ENCODE assay signal across 8 cellular contexts in the genomic region with DNA sequence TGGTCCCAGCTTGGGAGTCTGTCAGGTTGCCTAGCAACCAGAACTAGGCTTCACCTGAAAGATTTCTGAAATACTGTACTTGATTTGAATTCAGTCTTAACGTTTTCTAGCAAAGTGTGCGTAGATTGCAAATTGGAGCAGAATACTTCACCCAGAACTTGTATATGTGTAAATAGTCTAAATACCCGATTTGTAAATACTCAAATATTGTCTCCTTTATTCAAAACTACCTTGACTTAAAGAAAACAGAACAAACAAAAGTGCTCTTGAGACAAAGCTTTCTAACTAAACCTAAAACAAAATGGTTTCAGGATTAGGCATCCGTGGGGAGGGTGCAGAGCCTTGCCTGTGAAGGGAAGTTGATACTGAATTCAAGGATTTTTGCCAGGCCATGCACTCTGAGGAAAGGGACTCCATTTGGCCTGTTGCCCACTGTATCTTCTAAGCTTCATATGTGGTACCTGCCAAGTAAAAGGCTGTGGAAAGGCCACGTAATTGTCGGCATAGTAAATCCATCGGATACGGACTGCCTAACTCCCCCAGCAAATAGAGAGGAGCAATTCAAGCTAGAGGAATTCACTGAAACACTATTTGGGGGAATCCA. TPM values are rescaled to one million over a fixed set of nuclear protein-coding genes. Genes with fewer than 3 reads are reported as not detected.
DNase-seq lines count a peak whose midpoint lies in the region; ATAC-seq and TF ChIP-seq lines count a peak whose summit lies in the region.

No MANE protein-coding gene starts in this region.

- TF ChIP-seq CTCF in heart right ventricle (IDR thresholded peaks at IDR 0.05) (no peak), epithelial cell of proximal tubule (conservative IDR thresholded peaks at IDR 0.05; ENCODE audit: low read depth, low read length) (no peak), prostate gland (IDR thresholded peaks at IDR 0.05) (no peak), omental fat pad (IDR thresholded peaks at IDR 0.05) (no peak), GM10248 (IDR thresholded peaks at IDR 0.05; ENCODE audit: control extremely low read depth, extremely low read depth, low read depth, missing control alignments) (no peak)

- WGBS in heart right ventricle, 2 donors, result 30 to 37% methylated on average over 8 of the region's 8 CpGs
- 23% methylated on average over 8 of the region's 8 CpGs for WGBS in prostate gland

- H3K9me3 ChIP-seq in heart right ventricle, result no peaks in the 10 kb centered on the region
- H3K9me3 ChIP-seq in prostate gland, result no peaks in the 10 kb centered on the region

- peak overlapping the region in 9 of 10 donors; percentile 4 to 97 (median 70) for H3K27ac ChIP-seq in heart right ventricle
- peak overlapping the region; percentile 78 to 92 for H3K27ac ChIP-seq in prostate gland

- DNase-seq in heart right ventricle (peak in 1 of 2 donors; percentile 14), Right ventricle myocardium inferior (ENCODE audit: missing footprints) (no peak), epithelial cell of proximal tubule (ENCODE audit: low read depth) (no peak), prostate gland (ENCODE audit: low spot score) (peak; percentile 20), omental fat pad (ENCODE audit: low spot score) (no peak), GM10248 (ENCODE audit: extremely low spot score) (no peak)

- ATAC-seq in heart right ventricle, result no peak
- ATAC-seq in Right ventricle myocardium inferior, result no peak
- ATAC-seq in omental fat pad (ENCODE audit: low FRiP score), result no peak
- no peak for ATAC-seq in GM19351 (IDR thresholded peaks at IDR 0.05; ENCODE audit: unreplicated experiment)

- H3K4me1 ChIP-seq in heart right ventricle (peaks cover 0 to 43% (median 22%) of the 10 kb centered on the region in 9 donors), prostate gland (replicated peaks) (no peaks in the 10 kb centered on the region)

- POLR2A ChIA-PET in GM10248 (lab: Yijun Ruan, JAX), result interaction anchor here (0.6 to 3.5 kb wide), 10 partner anchors 10 to 407 kb away, joined by 3 to 16 read pairs (median 6); partner anchors contain the start of genes NIM1K, TMEM267 and ZNF131

- no peaks in the 10 kb centered on the region for H3K27me3 ChIP-seq in heart right ventricle
- no peaks in the 10 kb centered on the region for H3K27me3 ChIP-seq in prostate gland (replicated peaks; ENCODE audit: insufficient read depth)

- H3K36me3 ChIP-seq in heart right ventricle (no peaks in the 10 kb centered on the region), prostate gland (no peaks in the 10 kb centered on the region)

- intact Hi-C loops in heart right ventricle (cut with DNase I) (loop anchor here in 6 of 10 donors (5.0 to 10.0 kb wide), 5 partner anchors 168 to 201 kb away; partner anchors contain the start of genes TMEM267 (in 6 of the 6), ZNF131 (in 5 of the 6) and C5orf34 (in 1 of the 6)), Right ventricle myocardium inferior (cut with DNase I) (loop anchor here (2.0 to 5.0 kb wide), 3 partner anchors 168 to 247 kb away; partner anchors contain the start of genes TMEM267 and ZNF131), prostate gland (cut with DNase I) (loop anchor here (5.0 to 10.0 kb wide), 5 partner anchors 168 to 1493 kb away; partner anchors contain the start of genes MRPS30, TMEM267 and ZNF131)

- CTCF ChIA-PET in GM10248 (lab: Yijun Ruan, JAX), result interaction anchor here (1.1 to 2.5 kb wide), 7 partner anchors 10 to 318 kb away, joined by 3 to 14 read pairs (median 9); partner anchors contain the start of gene TMEM267

- H3K4me3 ChIP-seq in heart right ventricle, result peak overlapping the region; percentile 4 to 99 (median 90)
- peak overlapping the region; percentile 38 for H3K4me3 ChIP-seq in epithelial cell of proximal tubule (ENCODE audit: low read depth, low read length)
- peak overlapping the region; percentile 13 to 68 for H3K4me3 ChIP-seq in prostate gland

- TF ChIP-seq POLR2A in Raji (IDR thresholded peaks at IDR 0.05; ENCODE audit: insufficient read depth, low read depth, low read length) (peak; percentile 27; the same call in 1 of the 2 replicates), prostate gland (IDR thresholded peaks at IDR 0.05) (no peak)

RNA-seq across cellular contexts. Expression of gene HMGCS1, which starts 0.7 kb away (rescaled TPM):
- 10 to 100 TPM; 24.8 to 33.0 (median 27.1) TPM for total RNA-seq in heart right ventricle
- 10 to 100 TPM in 1 of 2 donors, 1 to 10 TPM in 1; 8.3 to 15.8 TPM for polyA plus RNA-seq in heart right ventricle
- total RNA-seq in Right ventricle myocardium inferior, result 23.1 TPM
- total RNA-seq in epithelial cell of proximal tubule, result 34.4 and 98.4 TPM in 2 replicates
- total RNA-seq in prostate gland, result 10 to 100 TPM; 15.5 to 29.2 TPM
- total RNA-seq in omental fat pad, result 10 to 100 TPM in 3 of 4 donors, 1 to 10 TPM in 1; 9.8 to 34.5 (median 18.4) TPM

Comparison
In these comparisons a context has a peak if more than half of its experiments do, and no peak if none do; other contexts are left out.
1. H3K4me3 ChIP-seq: peak in every context shown above with its lines; median percentile 90 in heart right ventricle; 40 in prostate gland; 38 in epithelial cell of proximal tubule.